29 cellular contexts compared by ENCODE assay signal in the genomic region with DNA sequence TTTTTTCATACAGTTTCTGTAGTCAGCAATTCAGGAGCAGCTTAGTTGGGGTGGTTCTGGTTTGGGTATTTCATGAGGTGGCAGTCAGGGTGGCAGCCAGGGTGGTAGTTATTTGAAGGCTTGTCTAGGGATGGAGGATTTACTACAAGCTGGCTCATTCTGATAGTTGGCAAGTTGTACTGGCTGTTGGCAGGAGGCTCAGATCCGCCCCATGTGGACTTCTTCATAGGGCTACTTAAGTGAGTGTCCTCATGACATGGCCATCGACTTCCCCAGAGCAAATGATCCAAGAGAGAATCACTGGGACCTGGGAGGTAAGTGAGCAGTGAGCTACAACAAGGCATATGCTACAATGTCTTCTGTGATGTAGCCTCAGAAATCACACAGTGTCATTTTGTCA.
"Had no signal": no experiment of that assay in that cellular context is flagged by ENCODE, and none has a peak within 500 bp of the region (broad histone marks: within the 10 kb centered on the region; RNA-seq: fewer than 3 reads in every experiment).

No MANE protein-coding gene starts in this region.

- H3K27ac ChIP-seq: colonic mucosa, esophagus squamous epithelium, gastrocnemius medialis, ovary, psoas muscle, sigmoid colon, transverse colon, upper lobe of right lung, uterus had no signal

- H3K4me3 Mint-ChIP-seq: dendritic cell treated with granulocyte-macrophage colony-stimulating factor and Interleukin-4, amounts not matched to agents 40 ng/mL and 50 ng/mL, for 4 days; mesothelial cell of epicardium; naive B cell; nephron; stimulated activated memory B cell treated with anti-CD40 and anti-IgM and Interleukin-4, amounts not matched to agents 10 μg/mL and 1 μg/mL and 100 μg/mL, for 72 hours had no signal

- FAIRE-seq: endothelial cell of umbilical vein, kidney had no signal

- DNase-seq: colonic mucosa; effector CD8-positive, alpha-beta T cell; esophagus squamous epithelium; foreskin fibroblast; gastrocnemius medialis; head of caudate nucleus; kidney; mesenchymal stem cell; mucosa of descending colon; naive B cell; occipital lobe; ovary; posterior cingulate gyrus; psoas muscle; right cardiac atrium; sigmoid colon; stimulated activated CD4-positive, alpha-beta T cell treated with anti-CD3 and anti-CD28 coated beads, Interleukin-2, amount 100 ng/mL, for 24 hours; stimulated activated CD4-positive, alpha-beta T cell treated with anti-CD3 and anti-CD28 coated beads, Interleukin-4, amount 100 ng/mL, for 24 hours; stimulated activated naive CD8-positive, alpha-beta T cell treated with anti-CD3 and anti-CD28 coated beads, Interleukin-15, Interleukin-2, amounts not matched to agents 100 U/mL and 50 U/mL, for 24 hours; transverse colon; upper lobe of right lung; uterus had no signal

- H3K27ac Mint-ChIP-seq: dendritic cell treated with granulocyte-macrophage colony-stimulating factor and Interleukin-4, amounts not matched to agents 40 ng/mL and 50 ng/mL, for 4 days; mesothelial cell of epicardium; naive B cell; nephron; stimulated activated memory B cell treated with anti-CD40 and anti-IgM and Interleukin-4, amounts not matched to agents 10 μg/mL and 1 μg/mL and 100 μg/mL, for 72 hours had no signal

- ATAC-seq: gastrocnemius medialis; left lobe of liver; mucosa of descending colon; right cardiac atrium; stimulated activated memory B cell treated with anti-CD40 and anti-IgM and Interleukin-4, amounts not matched to agents 10 μg/mL and 1 μg/mL and 100 μg/mL, for 72 hours; stimulated activated naive CD8-positive, alpha-beta T cell treated with anti-CD3 and anti-CD28 coated beads, Interleukin-15, Interleukin-2, amounts not matched to agents 100 U/mL and 50 U/mL, for 24 hours; upper lobe of right lung had no signal

- H3K9me3 ChIP-seq: colonic mucosa, esophagus squamous epithelium, gastrocnemius medialis, mucosa of descending colon, ovary, psoas muscle, sigmoid colon, transverse colon, upper lobe of right lung, uterus had no signal

- H3K4me1 Mint-ChIP-seq: naive B cell; stimulated activated memory B cell treated with anti-CD40 and anti-IgM and Interleukin-4, amounts not matched to agents 10 μg/mL and 1 μg/mL and 100 μg/mL, for 72 hours had no signal

- H3K4me3 ChIP-seq: colonic mucosa, esophagus squamous epithelium, gastrocnemius medialis, lung, mucosa of descending colon, ovary, psoas muscle, sigmoid colon, transverse colon, upper lobe of right lung, uterus had no signal

- H3K36me3 Mint-ChIP-seq: mesothelial cell of epicardium; naive B cell; stimulated activated memory B cell treated with anti-CD40 and anti-IgM and Interleukin-4, amounts not matched to agents 10 μg/mL and 1 μg/mL and 100 μg/mL, for 72 hours had no signal

- H3K4me1 ChIP-seq: colonic mucosa, esophagus squamous epithelium, gastrocnemius medialis, psoas muscle, sigmoid colon, transverse colon, upper lobe of right lung, uterus had no signal

- H3K27me3 Mint-ChIP-seq: dendritic cell treated with granulocyte-macrophage colony-stimulating factor and Interleukin-4, amounts not matched to agents 40 ng/mL and 50 ng/mL, for 4 days had no signal

- H3K27me3 ChIP-seq: colonic mucosa, gastrocnemius medialis, ovary, sigmoid colon, transverse colon, uterus had no signal

- H3K36me3 ChIP-seq: colonic mucosa, esophagus squamous epithelium, gastrocnemius medialis, ovary, sigmoid colon, transverse colon, upper lobe of right lung, uterus had no signal

- H3K9me3 Mint-ChIP-seq: dendritic cell treated with granulocyte-macrophage colony-stimulating factor and Interleukin-4, amounts not matched to agents 40 ng/mL and 50 ng/mL, for 4 days; mesothelial cell of epicardium; nephron; stimulated activated memory B cell treated with anti-CD40 and anti-IgM and Interleukin-4, amounts not matched to agents 10 μg/mL and 1 μg/mL and 100 μg/mL, for 72 hours had no signal
